ENCODE assay signal across 18 cellular contexts in genomic region chr11:82995276-82995675, GRCh38.
DNase-seq lines count a peak whose midpoint lies in the region; ATAC-seq and TF ChIP-seq lines count a peak whose summit lies in the region.
"Had no signal": no experiment of that assay in that cellular context is flagged by ENCODE, and none has a peak within 500 bp of the region (broad histone marks: within the 10 kb centered on the region; RNA-seq: fewer than 3 reads in every experiment).

No MANE protein-coding gene starts in this region.

- H3K27ac ChIP-seq in heart right ventricle (peak overlapping the region in 8 of 10 donors; percentile 9 to 78 (median 50)), mucosa of rectum (ENCODE audit: low read depth in 2 of 2, low read length in 2 of 2) (peak overlapping the region; percentile 54 to 69), vagina (peak overlapping the region; percentile 63)

- H3K9ac ChIP-seq in adipocyte (ENCODE audit: low read length) (no peak overlapping the region), mucosa of rectum (ENCODE audit: low read depth in 1 of 2, low read length in 2 of 2) (no peak overlapping the region)

- 61 to 78% methylated on average over 2 of the region's 2 CpGs for WGBS in heart right ventricle, 2 donors

- DNase-seq in heart right ventricle (no peak), Right ventricle myocardium superior (no peak), adipocyte (ENCODE audit: low read depth) (peak; percentile 63), vagina (ENCODE audit: extremely low spot score in 2 of 2) (no peak), DMS153 treated with DMSO at 0.1 percent for 48 hours (lab: John Stamatoyannopoulos, UW; ENCODE audit: unreplicated experiment) (no peak), dedifferentiated amniotic fluid mesenchymal stem cell (ENCODE audit: extremely low spot score) (no peak)
- DNase-seq in stimulated activated CD4-positive, alpha-beta T cell treated with anti-CD3 and anti-CD28 coated beads, Interleukin-15, amount 100 ng/mL, for 24 hours: no peak
- DNase-seq: activated naive CD4-positive, alpha-beta T cell; AML-193; effector memory CD8-positive, alpha-beta T cell; NCI-H1694; SIG-M5; stimulated activated CD4-positive, alpha-beta T cell treated with anti-CD3 and anti-CD28 coated beads, Interleukin-4, amount 100 ng/mL, for 1 hour; stimulated activated CD8-positive, alpha-beta memory T cell treated with anti-CD3 and anti-CD28 coated beads, Interleukin-4, amount 100 ng/mL, for 48 hours had no signal

- H3K9me3 ChIP-seq in heart right ventricle: no peaks in the 10 kb centered on the region
- no peaks in the 10 kb centered on the region for H3K9me3 ChIP-seq in adipocyte (ENCODE audit: control insufficient read depth, low read length)
- H3K9me3 ChIP-seq in mucosa of rectum (ENCODE audit: control insufficient read depth in 2 of 2, low read length in 2 of 2): no peaks in the 10 kb centered on the region
- no peaks in the 10 kb centered on the region for H3K9me3 ChIP-seq in vagina
- H3K9me3 ChIP-seq: breast epithelium, gastroesophageal sphincter, right atrium auricular region had no signal

- TF ChIP-seq CTCF in heart right ventricle (IDR thresholded peaks at IDR 0.05): no peak
- no peak for TF ChIP-seq CTCF in vagina (IDR thresholded peaks at IDR 0.05)

- ATAC-seq in heart right ventricle (no peak), Right ventricle myocardium superior (ENCODE audit: poor library complexity) (no peak)

- H3K27me3 ChIP-seq in heart right ventricle (no peaks in the 10 kb centered on the region), adipocyte (replicated peaks; ENCODE audit: control insufficient read depth, insufficient read depth, low read length) (no peaks in the 10 kb centered on the region), mucosa of rectum (ENCODE audit: control insufficient read depth in 2 of 2, insufficient read depth in 2 of 2, low read length in 2 of 2) (no peaks in the 10 kb centered on the region), vagina (no peaks in the 10 kb centered on the region)
- H3K27me3 ChIP-seq: breast epithelium, gastroesophageal sphincter, right atrium auricular region had no signal

- TF ChIP-seq POLR2A in vagina (IDR thresholded peaks at IDR 0.05): no peak

- intact Hi-C loops in heart right ventricle (cut with DNase I): loop anchor here in 2 of 10 donors (5.0 kb wide), 2 partner anchors 77 to 162 kb away; partner anchors contain the start of genes RAB30 (in 2 of the 2) and PCF11 (in 1 of the 2)
- intact Hi-C loops in Right ventricle myocardium superior (cut with DNase I): no loop called here
- intact Hi-C loops in vagina (cut with DNase I): loop anchor here (10.0 kb wide), 1 partner anchor 50 kb away; no protein-coding TSS in a partner anchor

- H3K36me3 ChIP-seq in heart right ventricle: peaks cover 0 to 30% (median 0%) of the 10 kb centered on the region in 9 donors
- H3K36me3 ChIP-seq in adipocyte (ENCODE audit: control insufficient read depth, insufficient read depth, low read length, severe bottlenecking): peaks cover 11% of the 10 kb centered on the region
- H3K36me3 ChIP-seq in mucosa of rectum (ENCODE audit: control insufficient read depth in 2 of 2, insufficient read depth in 2 of 2, low read length in 2 of 2): peaks cover 0 to 4% of the 10 kb centered on the region in 2 donors
- no peaks in the 10 kb centered on the region for H3K36me3 ChIP-seq in vagina
- H3K36me3 ChIP-seq: breast epithelium, right atrium auricular region had no signal

- H3K4me3 ChIP-seq in heart right ventricle (no peak overlapping the region), adipocyte (ENCODE audit: low read length) (no peak overlapping the region), mucosa of rectum (ENCODE audit: low read length in 2 of 2) (peak overlapping the region in 1 of 2 donors; percentile 71), vagina (no peak overlapping the region)
- H3K4me3 ChIP-seq: breast epithelium, gastroesophageal sphincter, right atrium auricular region had no signal

- H3K4me1 ChIP-seq in heart right ventricle: peaks cover 0 to 87% (median 60%) of the 10 kb centered on the region in 9 donors
- H3K4me1 ChIP-seq in adipocyte (ENCODE audit: control insufficient read depth, insufficient read depth, low read length): peaks cover 23% of the 10 kb centered on the region
- H3K4me1 ChIP-seq in mucosa of rectum (ENCODE audit: control insufficient read depth in 2 of 2, insufficient read depth in 2 of 2, low read length in 2 of 2): peaks cover 11 to 14% of the 10 kb centered on the region in 2 donors
- H3K4me1 ChIP-seq in vagina: peaks cover 54% of the 10 kb centered on the region
